1 cellular context compared by ENCODE assay signal in genomic region chr1:1552263-1552639, GRCh38.
TF ChIP-seq lines count a peak whose summit lies in the region.

No MANE protein-coding gene starts in this region.

TF ChIP-seq in H1, 55 proteins besides CTCF, POLR2A, EP300 and RAD21:
- no peak for TF ChIP-seq CEBPB (IDR thresholded peaks at IDR 0.05; ENCODE audit: low read depth, low read length)
- TF ChIP-seq SP2 (IDR thresholded peaks at IDR 0.05; ENCODE audit: low read length) = no peak
- no peak for TF ChIP-seq ATF2 (IDR thresholded peaks at IDR 0.05; ENCODE audit: low read length)
- no peak for TF ChIP-seq SIRT6 (IDR thresholded peaks at IDR 0.05; ENCODE audit: low read length)
- no peak for TF ChIP-seq BACH1 (IDR thresholded peaks at IDR 0.05; ENCODE audit: low read length)
- TF ChIP-seq TBP (IDR thresholded peaks at IDR 0.05; ENCODE audit: low read depth, low read length) = no peak
- no peak for TF ChIP-seq EGR1 (IDR thresholded peaks at IDR 0.05; ENCODE audit: borderline replicate concordance, low read depth, low read length)
- no peak for TF ChIP-seq GTF2F1 (IDR thresholded peaks at IDR 0.05; ENCODE audit: borderline replicate concordance, low read depth, low read length)
- TF ChIP-seq POU5F1 (IDR thresholded peaks at IDR 0.05; ENCODE audit: low read depth, low read length) = no peak
- TF ChIP-seq YY1 (IDR thresholded peaks at IDR 0.05; ENCODE audit: low read depth, low read length) = no peak
- TF ChIP-seq TCF12 (IDR thresholded peaks at IDR 0.05; ENCODE audit: low read depth, low read length) = no peak
